ENCODE assay signal across 1 cellular context in the genomic region with DNA sequence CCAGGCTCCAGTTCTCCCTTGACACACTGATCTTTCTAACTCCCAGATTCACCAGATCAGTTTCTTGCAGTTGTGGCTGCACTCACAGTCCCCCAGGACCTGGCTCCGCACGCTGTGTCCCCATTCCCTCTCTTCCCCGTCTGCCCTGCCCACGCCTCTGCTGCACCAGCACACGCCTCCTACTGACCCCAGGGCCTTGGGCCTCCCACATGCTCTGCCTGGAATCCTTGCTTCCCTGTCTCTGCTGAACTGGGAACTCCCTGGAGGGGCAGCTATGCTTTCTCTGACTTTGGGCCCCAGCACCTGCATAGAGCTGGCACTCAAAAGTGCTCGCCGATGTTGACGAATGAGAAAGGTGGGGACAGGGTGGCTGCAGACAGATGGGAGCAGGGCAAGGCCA.
TF ChIP-seq lines count a peak whose summit lies in the region.

No MANE protein-coding gene starts in this region.

TF ChIP-seq in H1, 55 proteins besides CTCF, POLR2A, EP300 and RAD21 (continued from another document):
- TF ChIP-seq TBP (IDR thresholded peaks at IDR 0.05; ENCODE audit: low read depth, low read length) (no peak), JUND (IDR thresholded peaks at IDR 0.05; ENCODE audit: low read length) (no peak)
